In the genomic region with DNA sequence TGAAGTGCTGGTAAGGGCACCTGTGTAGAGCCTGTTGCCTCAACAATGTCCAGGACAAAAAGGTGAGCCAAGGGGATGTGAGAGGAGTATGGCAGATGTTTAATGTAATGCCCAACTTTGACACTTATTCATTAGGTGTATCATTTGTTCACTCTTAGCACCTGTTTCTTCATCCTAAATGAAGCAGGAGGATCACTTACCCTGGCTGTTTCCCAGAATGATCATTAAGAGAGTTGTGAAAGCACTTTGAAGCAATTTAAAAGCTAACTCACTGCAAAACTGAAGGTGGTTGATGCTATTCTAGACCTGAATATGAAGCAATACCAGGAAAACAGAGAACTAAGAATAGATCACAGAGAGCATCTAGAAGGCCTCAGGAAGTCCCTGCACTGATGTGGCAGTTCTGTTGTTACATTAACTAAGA, we compare ENCODE assay signal across 9 cellular contexts. TPM values are rescaled to one million over a fixed set of nuclear protein-coding genes. Genes with fewer than 3 reads are reported as not detected.
DNase-seq lines count a peak whose midpoint lies in the region; ATAC-seq and TF ChIP-seq lines count a peak whose summit lies in the region.
"Had no signal": no experiment of that assay in that cellular context is flagged by ENCODE, and none has a peak within 500 bp of the region (broad histone marks: within the 10 kb centered on the region; RNA-seq: fewer than 3 reads in every experiment).

No MANE protein-coding gene starts in this region.

- peaks cover 18% of the 10 kb centered on the region for H3K36me3 Mint-ChIP-seq in activated T-helper 2 cell treated with anti-CD3 and anti-CD28 coated beads, Interferon-gamma antibody, Interleukin-2, Interleukin-4, amounts not matched to agents 10 μg/mL and 5 μg/mL and 100 μg/mL, durations not matched to agents 14 hours and 24 hours and 36 hours (ENCODE audit: low read depth)

- intact Hi-C loops in activated T-helper 2 cell treated with anti-CD3 and anti-CD28 coated beads, Interferon-gamma antibody, Interleukin-2, Interleukin-4, amounts not matched to agents 10 μg/mL and 5 μg/mL and 100 μg/mL, durations not matched to agents 14 hours and 24 hours and 36 hours (cut with micrococcal nuclease): loop anchor here (1.0 to 10.0 kb wide), 7 partner anchors 8 to 544 kb away; partner anchors contain the start of genes CIP2A, DZIP3 and IFT57

- H3K4me1 Mint-ChIP-seq in activated T-helper 2 cell treated with anti-CD3 and anti-CD28 coated beads, Interferon-gamma antibody, Interleukin-2, Interleukin-4, amounts not matched to agents 10 μg/mL and 5 μg/mL and 100 μg/mL, durations not matched to agents 14 hours and 24 hours and 36 hours (ENCODE audit: low read depth): peaks cover 60% of the 10 kb centered on the region

- peak overlapping the region; percentile 80 for H3K27ac Mint-ChIP-seq in activated T-helper 2 cell treated with anti-CD3 and anti-CD28 coated beads, Interferon-gamma antibody, Interleukin-2, Interleukin-4, amounts not matched to agents 10 μg/mL and 5 μg/mL and 100 μg/mL, durations not matched to agents 14 hours and 24 hours and 36 hours

- DNase-seq in GM13977 (ENCODE audit: low spot score): peak; percentile 28
- peak; percentile 37 for DNase-seq in GM20000 (ENCODE audit: low spot score)
- no peak for DNase-seq in activated T-helper 2 cell treated with anti-CD3 and anti-CD28 coated beads, Interferon-gamma antibody, Interleukin-2, Interleukin-4, amounts not matched to agents 10 μg/mL and 5 μg/mL and 100 μg/mL, durations not matched to agents 14 hours and 24 hours and 36 hours (ENCODE audit: low spot score)
- DNase-seq in cerebellar nuclear complex (lab: John Stamatoyannopoulos, UW): no peak
- DNase-seq in stimulated activated CD4-positive, alpha-beta T cell treated with anti-CD3 and anti-CD28 coated beads, Interleukin-12 subunit alpha, Interleukin-12 subunit beta, amount 100 ng/mL, for 4 hours: no peak
- DNase-seq in T1000 (lab: John Stamatoyannopoulos, UW): no peak
- no peak for DNase-seq in HEK293T (ENCODE audit: extremely low spot score)
- DNase-seq: adrenal gland had no signal

- peaks cover 18% of the 10 kb centered on the region for H3K9me3 Mint-ChIP-seq in activated T-helper 2 cell treated with anti-CD3 and anti-CD28 coated beads, Interferon-gamma antibody, Interleukin-2, Interleukin-4, amounts not matched to agents 10 μg/mL and 5 μg/mL and 100 μg/mL, durations not matched to agents 14 hours and 24 hours and 36 hours

- TF ChIP-seq CTCF in GM13977 (IDR thresholded peaks at IDR 0.05; ENCODE audit: extremely low read depth, insufficient read depth, missing control alignments) (no peak), GM20000 (IDR thresholded peaks at IDR 0.05; ENCODE audit: extremely low read depth, missing control alignments) (no peak)

- POLR2A ChIA-PET in HEK293T (lab: Yijun Ruan, JAX): no interaction called here

- no peak overlapping the region for H3K4me3 Mint-ChIP-seq in activated T-helper 2 cell treated with anti-CD3 and anti-CD28 coated beads, Interferon-gamma antibody, Interleukin-2, Interleukin-4, amounts not matched to agents 10 μg/mL and 5 μg/mL and 100 μg/mL, durations not matched to agents 14 hours and 24 hours and 36 hours (ENCODE audit: low read depth)

- peak; percentile 71 for ATAC-seq in HG03354 (IDR thresholded peaks at IDR 0.05; ENCODE audit: poor library complexity, severe bottlenecking, unreplicated experiment)

- CTCF ChIA-PET in HEK293T (lab: Yijun Ruan, JAX): no interaction called here

- H3K27me3 Mint-ChIP-seq in activated T-helper 2 cell treated with anti-CD3 and anti-CD28 coated beads, Interferon-gamma antibody, Interleukin-2, Interleukin-4, amounts not matched to agents 10 μg/mL and 5 μg/mL and 100 μg/mL, durations not matched to agents 14 hours and 24 hours and 36 hours (ENCODE audit: low read depth): no peaks in the 10 kb centered on the region

- in situ Hi-C loops in GM13977 (cut with MboI; ENCODE audit: low pct_unique_long_range_greater_than_20kb, low sequenced_read_pairs, unreplicated experiment): no loop called here

TF ChIP-seq in HEK293T, 16 proteins besides CTCF, POLR2A, EP300 and RAD21:
- TF ChIP-seq FOXK2 (IDR thresholded peaks at IDR 0.05) (no peak), SP1 (IDR thresholded peaks at IDR 0.05) (no peak), CTBP1 (IDR thresholded peaks at IDR 0.05; ENCODE audit: borderline replicate concordance) (no peak), ELF4 (IDR thresholded peaks at IDR 0.05) (no peak), ARNT (IDR thresholded peaks at IDR 0.05) (no peak), L3MBTL2 (conservative IDR thresholded peaks at IDR 0.05) (no peak)

RNA-seq across cellular contexts. Expression of gene HHLA2, which starts 3.4 kb away (rescaled TPM):
- 0.51 and 0.66 TPM in 2 replicates for total RNA-seq in activated T-helper 2 cell treated with anti-CD3 and anti-CD28 coated beads, Interferon-gamma antibody, Interleukin-2, Interleukin-4, amounts not matched to agents 10 μg/mL and 5 μg/mL and 100 μg/mL, durations not matched to agents 14 hours and 24 hours and 36 hours
- total RNA-seq: adrenal gland had no signal

Comparison
In these comparisons a context has a peak if more than half of its experiments do, and no peak if none do; other contexts are left out.
1. DNase-seq: peak in GM13977 (single experiment) and GM20000 (single experiment); none in activated T-helper 2 cell treated with anti-CD3 and anti-CD28 coated beads, Interferon-gamma antibody, Interleukin-2, Interleukin-4, amounts not matched to agents 10 μg/mL and 5 μg/mL and 100 μg/mL, durations not matched to agents 14 hours and 24 hours and 36 hours (single experiment), cerebellar nuclear complex (0 of 2), stimulated activated CD4-positive, alpha-beta T cell treated with anti-CD3 and anti-CD28 coated beads, Interleukin-12 subunit alpha, Interleukin-12 subunit beta, amount 100 ng/mL, for 4 hours (single experiment), T1000 (single experiment) and HEK293T (single experiment).